1 cellular context compared by ENCODE assay signal in the genomic region with DNA sequence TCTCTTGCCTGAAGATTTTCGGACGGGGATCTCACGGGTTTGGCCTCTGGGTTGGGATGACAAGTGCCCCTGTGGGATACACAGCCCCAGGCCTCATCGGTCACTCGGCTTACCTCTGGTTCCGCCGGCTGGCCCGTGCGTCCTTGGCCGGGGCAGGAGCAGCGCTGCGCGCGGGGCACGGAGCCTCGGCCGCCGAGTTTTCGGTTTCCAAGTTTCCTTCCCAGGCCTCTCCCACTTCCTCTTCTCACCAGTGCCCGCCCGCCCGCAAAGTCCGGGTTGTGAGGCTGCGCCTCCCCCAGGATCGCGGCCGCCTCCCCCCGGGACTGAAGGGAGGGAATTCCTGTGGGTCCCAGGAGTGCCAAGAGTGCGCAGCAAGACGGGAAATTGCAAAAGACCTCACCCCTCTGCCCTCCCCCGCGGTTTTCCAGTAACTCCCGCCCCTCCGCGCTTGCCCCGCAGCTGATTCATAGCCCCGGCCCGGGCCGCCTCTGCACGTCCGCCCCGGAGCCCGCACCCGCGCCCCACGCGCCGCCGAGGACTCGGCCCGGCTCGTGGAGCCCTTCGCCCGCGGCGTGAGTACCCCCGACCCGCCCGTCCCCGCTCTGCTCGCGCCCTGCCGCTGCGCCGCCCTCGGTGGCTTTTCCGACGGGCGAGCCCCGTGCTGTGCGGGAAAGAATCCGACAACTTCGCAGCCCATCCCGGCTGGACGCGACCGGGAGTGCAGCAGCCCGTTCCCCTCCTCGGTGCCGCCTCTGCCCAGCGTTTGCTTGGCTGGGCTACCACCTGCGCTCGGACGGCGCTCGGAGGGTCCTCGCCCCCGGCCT.
A peak's percentile ranks its signal among the peaks of the same experiment; 100 is the strongest.
TF ChIP-seq lines count a peak whose summit lies in the region.

A gene (plus strand): TSS at position 458 of the 824 bp plus-strand sequence. CDS start 23,033 bp downstream, outside the sequence.

TF ChIP-seq in HepG2, 621 proteins besides CTCF, POLR2A, EP300 and RAD21 (continued from another document and continues in another):
- TF ChIP-seq PHF20 (CRISPR knock-in tag; IDR thresholded peaks at IDR 0.05) (no peak), SP140L (CRISPR knock-in tag; IDR thresholded peaks at IDR 0.05; ENCODE audit: borderline replicate concordance) (no peak), ZNF34 (CRISPR knock-in tag; IDR thresholded peaks at IDR 0.05; ENCODE audit: borderline replicate concordance) (no peak; the same call in 1 of the 2 replicates), ZNF552 (CRISPR knock-in tag; IDR thresholded peaks at IDR 0.05; ENCODE audit: borderline replicate concordance) (no peak), ZFP37 (CRISPR knock-in tag; IDR thresholded peaks at IDR 0.05; ENCODE audit: borderline replicate concordance) (0 out of 2 replicates have a peak, but pooled peaks have one; percentile 28), XRCC5 (optimal IDR thresholded peaks at IDR 0.05; ENCODE audit: low read length) (no peak), TOE1 (CRISPR knock-in tag; IDR thresholded peaks at IDR 0.05) (no peak), NCOA2 (CRISPR knock-in tag; IDR thresholded peaks at IDR 0.05) (peak; percentile 85), MEIS2 (CRISPR knock-in tag; IDR thresholded peaks at IDR 0.05) (peak; percentile 72; the same call in 1 of the 2 replicates), JUND (CRISPR knock-in tag; IDR thresholded peaks at IDR 0.05) (0 out of 2 replicates have a peak, but pooled peaks have one; percentile 55), GZF1 (CRISPR knock-in tag; IDR thresholded peaks at IDR 0.05) (no peak), GTF3A (CRISPR knock-in tag; conservative IDR thresholded peaks at IDR 0.05) (no peak), HIVEP1 (CRISPR knock-in tag; IDR thresholded peaks at IDR 0.05) (peak; percentile 93), ESRRA (CRISPR knock-in tag; IDR thresholded peaks at IDR 0.05; ENCODE audit: low read depth) (peak; percentile 45; the same call in 1 of the 2 replicates), MED13 (CRISPR knock-in tag; IDR thresholded peaks at IDR 0.05) (no peak), HMG20A (CRISPR knock-in tag; IDR thresholded peaks at IDR 0.05; ENCODE audit: borderline replicate concordance) (peak; percentile 43; the same call in 1 of the 2 replicates), ZNF329 (CRISPR knock-in tag; IDR thresholded peaks at IDR 0.05; ENCODE audit: low read depth) (0 out of 2 replicates have a peak, but pooled peaks have one; percentile 41), ZNF629 (CRISPR knock-in tag; conservative IDR thresholded peaks at IDR 0.05) (peak; percentile 66; the same call in 1 of the 2 replicates)
- TF ChIP-seq, protein P1, sequence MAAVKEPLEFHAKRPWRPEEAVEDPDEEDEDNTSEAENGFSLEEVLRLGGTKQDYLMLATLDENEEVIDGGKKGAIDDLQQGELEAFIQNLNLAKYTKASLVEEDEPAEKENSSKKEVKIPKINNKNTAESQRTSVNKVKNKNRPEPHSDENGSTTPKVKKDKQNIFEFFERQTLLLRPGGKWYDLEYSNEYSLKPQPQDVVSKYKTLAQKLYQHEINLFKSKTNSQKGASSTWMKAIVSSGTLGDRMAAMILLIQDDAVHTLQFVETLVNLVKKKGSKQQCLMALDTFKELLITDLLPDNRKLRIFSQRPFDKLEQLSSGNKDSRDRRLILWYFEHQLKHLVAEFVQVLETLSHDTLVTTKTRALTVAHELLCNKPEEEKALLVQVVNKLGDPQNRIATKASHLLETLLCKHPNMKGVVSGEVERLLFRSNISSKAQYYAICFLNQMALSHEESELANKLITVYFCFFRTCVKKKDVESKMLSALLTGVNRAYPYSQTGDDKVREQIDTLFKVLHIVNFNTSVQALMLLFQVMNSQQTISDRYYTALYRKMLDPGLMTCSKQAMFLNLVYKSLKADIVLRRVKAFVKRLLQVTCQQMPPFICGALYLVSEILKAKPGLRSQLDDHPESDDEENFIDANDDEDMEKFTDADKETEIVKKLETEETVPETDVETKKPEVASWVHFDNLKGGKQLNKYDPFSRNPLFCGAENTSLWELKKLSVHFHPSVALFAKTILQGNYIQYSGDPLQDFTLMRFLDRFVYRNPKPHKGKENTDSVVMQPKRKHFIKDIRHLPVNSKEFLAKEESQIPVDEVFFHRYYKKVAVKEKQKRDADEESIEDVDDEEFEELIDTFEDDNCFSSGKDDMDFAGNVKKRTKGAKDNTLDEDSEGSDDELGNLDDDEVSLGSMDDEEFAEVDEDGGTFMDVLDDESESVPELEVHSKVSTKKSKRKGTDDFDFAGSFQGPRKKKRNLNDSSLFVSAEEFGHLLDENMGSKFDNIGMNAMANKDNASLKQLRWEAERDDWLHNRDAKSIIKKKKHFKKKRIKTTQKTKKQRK (IDR thresholded peaks at IDR 0.05; ENCODE audit: low read length) = no peak
- TF ChIP-seq, protein P2, sequence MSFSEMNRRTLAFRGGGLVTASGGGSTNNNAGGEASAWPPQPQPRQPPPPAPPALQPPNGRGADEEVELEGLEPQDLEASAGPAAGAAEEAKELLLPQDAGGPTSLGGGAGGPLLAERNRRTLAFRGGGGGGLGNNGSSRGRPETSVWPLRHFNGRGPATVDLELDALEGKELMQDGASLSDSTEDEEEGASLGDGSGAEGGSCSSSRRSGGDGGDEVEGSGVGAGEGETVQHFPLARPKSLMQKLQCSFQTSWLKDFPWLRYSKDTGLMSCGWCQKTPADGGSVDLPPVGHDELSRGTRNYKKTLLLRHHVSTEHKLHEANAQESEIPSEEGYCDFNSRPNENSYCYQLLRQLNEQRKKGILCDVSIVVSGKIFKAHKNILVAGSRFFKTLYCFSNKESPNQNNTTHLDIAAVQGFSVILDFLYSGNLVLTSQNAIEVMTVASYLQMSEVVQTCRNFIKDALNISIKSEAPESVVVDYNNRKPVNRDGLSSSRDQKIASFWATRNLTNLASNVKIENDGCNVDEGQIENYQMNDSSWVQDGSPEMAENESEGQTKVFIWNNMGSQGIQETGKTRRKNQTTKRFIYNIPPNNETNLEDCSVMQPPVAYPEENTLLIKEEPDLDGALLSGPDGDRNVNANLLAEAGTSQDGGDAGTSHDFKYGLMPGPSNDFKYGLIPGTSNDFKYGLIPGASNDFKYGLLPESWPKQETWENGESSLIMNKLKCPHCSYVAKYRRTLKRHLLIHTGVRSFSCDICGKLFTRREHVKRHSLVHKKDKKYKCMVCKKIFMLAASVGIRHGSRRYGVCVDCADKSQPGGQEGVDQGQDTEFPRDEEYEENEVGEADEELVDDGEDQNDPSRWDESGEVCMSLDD (CRISPR knock-in tag; IDR thresholded peaks at IDR 0.05; ENCODE audit: borderline replicate concordance) = no peak
- TF ChIP-seq, protein P3, sequence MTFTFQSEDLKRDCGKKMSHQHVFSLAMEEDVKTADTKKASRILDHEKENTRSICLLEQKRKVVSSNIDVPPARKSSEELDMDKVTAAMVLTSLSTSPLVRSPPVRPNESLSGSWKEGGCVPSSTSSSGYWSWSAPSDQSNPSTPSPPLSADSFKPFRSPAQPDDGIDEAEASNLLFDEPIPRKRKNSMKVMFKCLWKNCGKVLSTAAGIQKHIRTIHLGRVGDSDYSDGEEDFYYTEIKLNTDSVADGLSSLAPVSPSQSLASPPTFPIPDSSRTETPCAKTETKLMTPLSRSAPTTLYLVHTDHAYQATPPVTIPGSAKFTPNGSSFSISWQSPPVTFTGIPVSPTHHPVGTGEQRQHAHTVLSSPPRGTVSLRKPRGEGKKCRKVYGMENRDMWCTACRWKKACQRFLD (CRISPR knock-in tag; IDR thresholded peaks at IDR 0.05; ENCODE audit: borderline replicate concordance) = no peak
- TF ChIP-seq, protein P4, sequence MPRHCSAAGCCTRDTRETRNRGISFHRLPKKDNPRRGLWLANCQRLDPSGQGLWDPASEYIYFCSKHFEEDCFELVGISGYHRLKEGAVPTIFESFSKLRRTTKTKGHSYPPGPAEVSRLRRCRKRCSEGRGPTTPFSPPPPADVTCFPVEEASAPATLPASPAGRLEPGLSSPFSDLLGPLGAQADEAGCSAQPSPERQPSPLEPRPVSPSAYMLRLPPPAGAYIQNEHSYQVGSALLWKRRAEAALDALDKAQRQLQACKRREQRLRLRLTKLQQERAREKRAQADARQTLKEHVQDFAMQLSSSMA (CRISPR knock-in tag; IDR thresholded peaks at IDR 0.05) = no peak
- TF ChIP-seq, protein P5, sequence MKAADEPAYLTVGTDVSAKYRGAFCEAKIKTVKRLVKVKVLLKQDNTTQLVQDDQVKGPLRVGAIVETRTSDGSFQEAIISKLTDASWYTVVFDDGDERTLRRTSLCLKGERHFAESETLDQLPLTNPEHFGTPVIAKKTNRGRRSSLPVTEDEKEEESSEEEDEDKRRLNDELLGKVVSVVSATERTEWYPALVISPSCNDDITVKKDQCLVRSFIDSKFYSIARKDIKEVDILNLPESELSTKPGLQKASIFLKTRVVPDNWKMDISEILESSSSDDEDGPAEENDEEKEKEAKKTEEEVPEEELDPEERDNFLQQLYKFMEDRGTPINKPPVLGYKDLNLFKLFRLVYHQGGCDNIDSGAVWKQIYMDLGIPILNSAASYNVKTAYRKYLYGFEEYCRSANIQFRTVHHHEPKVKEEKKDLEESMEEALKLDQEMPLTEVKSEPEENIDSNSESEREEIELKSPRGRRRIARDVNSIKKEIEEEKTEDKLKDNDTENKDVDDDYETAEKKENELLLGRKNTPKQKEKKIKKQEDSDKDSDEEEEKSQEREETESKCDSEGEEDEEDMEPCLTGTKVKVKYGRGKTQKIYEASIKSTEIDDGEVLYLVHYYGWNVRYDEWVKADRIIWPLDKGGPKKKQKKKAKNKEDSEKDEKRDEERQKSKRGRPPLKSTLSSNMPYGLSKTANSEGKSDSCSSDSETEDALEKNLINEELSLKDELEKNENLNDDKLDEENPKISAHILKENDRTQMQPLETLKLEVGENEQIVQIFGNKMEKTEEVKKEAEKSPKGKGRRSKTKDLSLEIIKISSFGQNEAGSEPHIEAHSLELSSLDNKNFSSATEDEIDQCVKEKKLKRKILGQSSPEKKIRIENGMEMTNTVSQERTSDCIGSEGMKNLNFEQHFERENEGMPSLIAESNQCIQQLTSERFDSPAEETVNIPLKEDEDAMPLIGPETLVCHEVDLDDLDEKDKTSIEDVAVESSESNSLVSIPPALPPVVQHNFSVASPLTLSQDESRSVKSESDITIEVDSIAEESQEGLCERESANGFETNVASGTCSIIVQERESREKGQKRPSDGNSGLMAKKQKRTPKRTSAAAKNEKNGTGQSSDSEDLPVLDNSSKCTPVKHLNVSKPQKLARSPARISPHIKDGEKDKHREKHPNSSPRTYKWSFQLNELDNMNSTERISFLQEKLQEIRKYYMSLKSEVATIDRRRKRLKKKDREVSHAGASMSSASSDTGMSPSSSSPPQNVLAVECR (CRISPR knock-in tag; IDR thresholded peaks at IDR 0.05; ENCODE audit: borderline replicate concordance) = peak; percentile 53; the same call in 1 of the 2 replicates
- TF ChIP-seq, protein P6, sequence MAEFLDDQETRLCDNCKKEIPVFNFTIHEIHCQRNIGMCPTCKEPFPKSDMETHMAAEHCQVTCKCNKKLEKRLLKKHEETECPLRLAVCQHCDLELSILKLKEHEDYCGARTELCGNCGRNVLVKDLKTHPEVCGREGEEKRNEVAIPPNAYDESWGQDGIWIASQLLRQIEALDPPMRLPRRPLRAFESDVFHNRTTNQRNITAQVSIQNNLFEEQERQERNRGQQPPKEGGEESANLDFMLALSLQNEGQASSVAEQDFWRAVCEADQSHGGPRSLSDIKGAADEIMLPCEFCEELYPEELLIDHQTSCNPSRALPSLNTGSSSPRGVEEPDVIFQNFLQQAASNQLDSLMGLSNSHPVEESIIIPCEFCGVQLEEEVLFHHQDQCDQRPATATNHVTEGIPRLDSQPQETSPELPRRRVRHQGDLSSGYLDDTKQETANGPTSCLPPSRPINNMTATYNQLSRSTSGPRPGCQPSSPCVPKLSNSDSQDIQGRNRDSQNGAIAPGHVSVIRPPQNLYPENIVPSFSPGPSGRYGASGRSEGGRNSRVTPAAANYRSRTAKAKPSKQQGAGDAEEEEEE (CRISPR knock-in tag; IDR thresholded peaks at IDR 0.05; ENCODE audit: borderline replicate concordance) = no peak
- TF ChIP-seq, protein P7, sequence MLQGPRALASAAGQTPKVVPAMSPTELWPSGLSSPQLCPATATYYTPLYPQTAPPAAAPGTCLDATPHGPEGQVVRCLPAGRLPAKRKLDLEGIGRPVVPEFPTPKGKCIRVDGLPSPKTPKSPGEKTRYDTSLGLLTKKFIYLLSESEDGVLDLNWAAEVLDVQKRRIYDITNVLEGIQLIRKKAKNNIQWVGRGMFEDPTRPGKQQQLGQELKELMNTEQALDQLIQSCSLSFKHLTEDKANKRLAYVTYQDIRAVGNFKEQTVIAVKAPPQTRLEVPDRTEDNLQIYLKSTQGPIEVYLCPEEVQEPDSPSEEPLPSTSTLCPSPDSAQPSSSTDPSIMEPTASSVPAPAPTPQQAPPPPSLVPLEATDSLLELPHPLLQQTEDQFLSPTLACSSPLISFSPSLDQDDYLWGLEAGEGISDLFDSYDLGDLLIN (CRISPR knock-in tag; IDR thresholded peaks at IDR 0.05; ENCODE audit: borderline replicate concordance) = no peak
- TF ChIP-seq, protein P8, sequence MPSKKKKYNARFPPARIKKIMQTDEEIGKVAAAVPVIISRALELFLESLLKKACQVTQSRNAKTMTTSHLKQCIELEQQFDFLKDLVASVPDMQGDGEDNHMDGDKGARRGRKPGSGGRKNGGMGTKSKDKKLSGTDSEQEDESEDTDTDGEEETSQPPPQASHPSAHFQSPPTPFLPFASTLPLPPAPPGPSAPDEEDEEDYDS (CRISPR knock-in tag; IDR thresholded peaks at IDR 0.05) = peak; percentile 65
- TF ChIP-seq, protein P9, sequence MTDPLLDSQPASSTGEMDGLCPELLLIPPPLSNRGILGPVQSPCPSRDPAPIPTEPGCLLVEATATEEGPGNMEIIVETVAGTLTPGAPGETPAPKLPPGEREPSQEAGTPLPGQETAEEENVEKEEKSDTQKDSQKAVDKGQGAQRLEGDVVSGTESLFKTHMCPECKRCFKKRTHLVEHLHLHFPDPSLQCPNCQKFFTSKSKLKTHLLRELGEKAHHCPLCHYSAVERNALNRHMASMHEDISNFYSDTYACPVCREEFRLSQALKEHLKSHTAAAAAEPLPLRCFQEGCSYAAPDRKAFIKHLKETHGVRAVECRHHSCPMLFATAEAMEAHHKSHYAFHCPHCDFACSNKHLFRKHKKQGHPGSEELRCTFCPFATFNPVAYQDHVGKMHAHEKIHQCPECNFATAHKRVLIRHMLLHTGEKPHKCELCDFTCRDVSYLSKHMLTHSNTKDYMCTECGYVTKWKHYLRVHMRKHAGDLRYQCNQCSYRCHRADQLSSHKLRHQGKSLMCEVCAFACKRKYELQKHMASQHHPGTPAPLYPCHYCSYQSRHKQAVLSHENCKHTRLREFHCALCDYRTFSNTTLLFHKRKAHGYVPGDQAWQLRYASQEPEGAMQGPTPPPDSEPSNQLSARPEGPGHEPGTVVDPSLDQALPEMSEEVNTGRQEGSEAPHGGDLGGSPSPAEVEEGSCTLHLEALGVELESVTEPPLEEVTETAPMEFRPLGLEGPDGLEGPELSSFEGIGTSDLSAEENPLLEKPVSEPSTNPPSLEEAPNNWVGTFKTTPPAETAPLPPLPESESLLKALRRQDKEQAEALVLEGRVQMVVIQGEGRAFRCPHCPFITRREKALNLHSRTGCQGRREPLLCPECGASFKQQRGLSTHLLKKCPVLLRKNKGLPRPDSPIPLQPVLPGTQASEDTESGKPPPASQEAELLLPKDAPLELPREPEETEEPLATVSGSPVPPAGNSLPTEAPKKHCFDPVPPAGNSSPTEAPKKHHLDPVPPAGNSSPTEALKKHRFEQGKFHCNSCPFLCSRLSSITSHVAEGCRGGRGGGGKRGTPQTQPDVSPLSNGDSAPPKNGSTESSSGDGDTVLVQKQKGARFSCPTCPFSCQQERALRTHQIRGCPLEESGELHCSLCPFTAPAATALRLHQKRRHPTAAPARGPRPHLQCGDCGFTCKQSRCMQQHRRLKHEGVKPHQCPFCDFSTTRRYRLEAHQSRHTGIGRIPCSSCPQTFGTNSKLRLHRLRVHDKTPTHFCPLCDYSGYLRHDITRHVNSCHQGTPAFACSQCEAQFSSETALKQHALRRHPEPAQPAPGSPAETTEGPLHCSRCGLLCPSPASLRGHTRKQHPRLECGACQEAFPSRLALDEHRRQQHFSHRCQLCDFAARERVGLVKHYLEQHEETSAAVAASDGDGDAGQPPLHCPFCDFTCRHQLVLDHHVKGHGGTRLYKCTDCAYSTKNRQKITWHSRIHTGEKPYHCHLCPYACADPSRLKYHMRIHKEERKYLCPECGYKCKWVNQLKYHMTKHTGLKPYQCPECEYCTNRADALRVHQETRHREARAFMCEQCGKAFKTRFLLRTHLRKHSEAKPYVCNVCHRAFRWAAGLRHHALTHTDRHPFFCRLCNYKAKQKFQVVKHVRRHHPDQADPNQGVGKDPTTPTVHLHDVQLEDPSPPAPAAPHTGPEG (CRISPR knock-in tag; IDR thresholded peaks at IDR 0.05) = peak; percentile 97
